In genomic region chr14:101552786-101553231, GRCh38 we compare ENCODE assay signal across 21 cellular contexts. TPM values are rescaled to one million over a fixed set of nuclear protein-coding genes. Genes with fewer than 3 reads are reported as not detected.
"Had no signal": no experiment of that assay in that cellular context is flagged by ENCODE, and none has a peak within 500 bp of the region (broad histone marks: within the 10 kb centered on the region; RNA-seq: fewer than 3 reads in every experiment).

No MANE protein-coding gene starts in this region.

- H3K27me3 ChIP-seq: ascending aorta had no signal

- H3K4me1 Mint-ChIP-seq: activated naive CD4-positive, alpha-beta T cell treated with anti-CD3 and anti-CD28 coated beads, Interleukin-2, amount 50 U/mL, for 24 hours; central memory CD8-positive, alpha-beta T cell; natural killer cell had no signal

- H3K4me3 Mint-ChIP-seq: activated naive CD4-positive, alpha-beta T cell treated with anti-CD3 and anti-CD28 coated beads, Interleukin-2, amount 50 U/mL, for 24 hours; activated T-cell treated with anti-CD3 and anti-CD28 coated beads, Interleukin-2, amount 50 U/mL, for 72 hours; central memory CD8-positive, alpha-beta T cell; memory B cell; natural killer cell had no signal

- H3K4me3 ChIP-seq: ascending aorta, gastroesophageal sphincter, heart right ventricle, left ventricle myocardium inferior had no signal

- DNase-seq: activated CD4-positive, alpha-beta T cell treated with anti-CD3 and anti-CD28 coated beads for 1 hour; activated CD8-positive, alpha-beta memory T cell treated with anti-CD3 and anti-CD28 coated beads for 24 hours; activated CD8-positive, alpha-beta memory T cell treated with anti-CD3 and anti-CD28 coated beads, Interleukin-2, amount 50 U/mL, for 48 hours; activated effector memory CD4-positive, alpha-beta T cell treated with anti-CD3 and anti-CD28 coated beads, Interleukin-2, amount 50 U/mL, for 16 hours; activated T-cell treated with anti-CD3 and anti-CD28 coated beads, Interleukin-2, amount 50 U/mL, for 72 hours; effector CD8-positive, alpha-beta T cell; heart right ventricle; left ventricle myocardium inferior; natural killer cell; stimulated activated CD8-positive, alpha-beta memory T cell treated with anti-CD3 and anti-CD28 coated beads, Interleukin-4, amount 100 ng/mL, for 48 hours; stimulated activated naive CD4-positive, alpha-beta T cell; T-helper 2 cell; WERI-Rb-1 had no signal

- H3K36me3 Mint-ChIP-seq: activated naive CD4-positive, alpha-beta T cell treated with anti-CD3 and anti-CD28 coated beads, Interleukin-2, amount 50 U/mL, for 24 hours; natural killer cell had no signal

- H3K9me3 Mint-ChIP-seq: activated naive CD4-positive, alpha-beta T cell treated with anti-CD3 and anti-CD28 coated beads, Interleukin-2, amount 50 U/mL, for 24 hours; activated T-cell treated with anti-CD3 and anti-CD28 coated beads, Interleukin-2, amount 50 U/mL, for 72 hours; central memory CD8-positive, alpha-beta T cell; natural killer cell had no signal

- H3K27ac Mint-ChIP-seq: activated naive CD4-positive, alpha-beta T cell treated with anti-CD3 and anti-CD28 coated beads, Interleukin-2, amount 50 U/mL, for 24 hours; activated T-cell treated with anti-CD3 and anti-CD28 coated beads, Interleukin-2, amount 50 U/mL, for 72 hours; memory B cell; natural killer cell had no signal

- ATAC-seq: activated T-cell treated with anti-CD3 and anti-CD28 coated beads, Interleukin-2, amount 50 U/mL, for 72 hours; esophagus mucosa; gastroesophageal sphincter; heart right ventricle; natural killer cell; sciatic nerve had no signal

- H3K4me1 ChIP-seq: ascending aorta, heart right ventricle, left ventricle myocardium inferior had no signal

- H3K27ac ChIP-seq: ascending aorta, gastroesophageal sphincter, heart right ventricle, left ventricle myocardium inferior, neutrophil, WERI-Rb-1 had no signal

- H3K9me3 ChIP-seq: ascending aorta, gastroesophageal sphincter, heart right ventricle, left ventricle myocardium inferior, neutrophil had no signal

- H3K36me3 ChIP-seq: ascending aorta, gastroesophageal sphincter, heart right ventricle, left ventricle myocardium inferior, neutrophil, WERI-Rb-1 had no signal

RNA-seq across cellular contexts. Expression of gene DIO3, which starts 8.5 kb away (rescaled TPM):
- total RNA-seq: activated T-cell treated with anti-CD3 and anti-CD28 coated beads, Interleukin-2, amount 50 U/mL, for 72 hours; ascending aorta; left ventricle myocardium inferior; natural killer cell had no signal
